11 cellular contexts compared by ENCODE assay signal in genomic region chr2:159054985-159055384, GRCh38.
"Had no signal": no experiment of that assay in that cellular context is flagged by ENCODE, and none has a peak within 500 bp of the region (broad histone marks: within the 10 kb centered on the region; RNA-seq: fewer than 3 reads in every experiment).

No MANE protein-coding gene starts in this region.

- H3K27ac Mint-ChIP-seq: activated CD4-positive, alpha-beta T cell treated with anti-CD3 and anti-CD28 coated beads for 36 hours; activated naive CD4-positive, alpha-beta T cell treated with anti-CD3 and anti-CD28 coated beads, Interleukin-2, amount 10 ng/mL, durations not matched to agents 7 days and 5 days; activated T-helper 17 cell treated with anti-CD3 and anti-CD28 coated beads, Interleukin-2, amount 50 U/mL, for 72 hours; stimulated activated effector memory CD8-positive, alpha-beta T cell treated with anti-CD3 and anti-CD28 coated beads, Interleukin-12 subunit alpha, Interleukin-12 subunit beta, amount 100 ng/mL, for 72 hours had no signal

- H3K4me3 Mint-ChIP-seq: activated CD4-positive, alpha-beta T cell treated with anti-CD3 and anti-CD28 coated beads for 36 hours; activated naive CD4-positive, alpha-beta T cell treated with anti-CD3 and anti-CD28 coated beads, Interleukin-2, amount 10 ng/mL, durations not matched to agents 7 days and 5 days; activated T-helper 17 cell treated with anti-CD3 and anti-CD28 coated beads, Interleukin-2, amount 50 U/mL, for 72 hours; stimulated activated effector memory CD8-positive, alpha-beta T cell treated with anti-CD3 and anti-CD28 coated beads, Interleukin-12 subunit alpha, Interleukin-12 subunit beta, amount 100 ng/mL, for 72 hours had no signal

- ATAC-seq: activated CD4-positive, alpha-beta T cell treated with anti-CD3 and anti-CD28 coated beads for 36 hours; activated T-helper 17 cell treated with anti-CD3 and anti-CD28 coated beads, Interleukin-2, amount 50 U/mL, for 72 hours; left ventricle myocardium superior; stimulated activated effector memory CD8-positive, alpha-beta T cell treated with anti-CD3 and anti-CD28 coated beads, Interleukin-12 subunit alpha, Interleukin-12 subunit beta, amount 100 ng/mL, for 72 hours had no signal

- H3K4me1 Mint-ChIP-seq: activated CD4-positive, alpha-beta T cell treated with anti-CD3 and anti-CD28 coated beads for 36 hours; activated naive CD4-positive, alpha-beta T cell treated with anti-CD3 and anti-CD28 coated beads, Interleukin-2, amount 10 ng/mL, durations not matched to agents 7 days and 5 days; activated T-helper 17 cell treated with anti-CD3 and anti-CD28 coated beads, Interleukin-2, amount 50 U/mL, for 72 hours; stimulated activated effector memory CD8-positive, alpha-beta T cell treated with anti-CD3 and anti-CD28 coated beads, Interleukin-12 subunit alpha, Interleukin-12 subunit beta, amount 100 ng/mL, for 72 hours had no signal

- H3K36me3 Mint-ChIP-seq: activated naive CD4-positive, alpha-beta T cell treated with anti-CD3 and anti-CD28 coated beads, Interleukin-2, amount 10 ng/mL, durations not matched to agents 7 days and 5 days; stimulated activated effector memory CD8-positive, alpha-beta T cell treated with anti-CD3 and anti-CD28 coated beads, Interleukin-12 subunit alpha, Interleukin-12 subunit beta, amount 100 ng/mL, for 72 hours had no signal

- DNase-seq: activated CD4-positive, alpha-beta T cell treated with anti-CD3 and anti-CD28 coated beads for 36 hours; activated CD8-positive, alpha-beta memory T cell treated with anti-CD3 and anti-CD28 coated beads for 24 hours; activated naive CD4-positive, alpha-beta T cell treated with anti-CD3 and anti-CD28 coated beads, Interleukin-2, amount 10 ng/mL, durations not matched to agents 7 days and 5 days; kidney; left ventricle myocardium superior; retina; T-helper 9 cell had no signal

- H3K36me3 ChIP-seq: cardiac muscle cell, tibial nerve had no signal

- H3K27me3 Mint-ChIP-seq: activated T-helper 17 cell treated with anti-CD3 and anti-CD28 coated beads, Interleukin-2, amount 50 U/mL, for 72 hours had no signal

- H3K27me3 ChIP-seq: cardiac muscle cell, tibial nerve had no signal

- FAIRE-seq: kidney had no signal

- H3K27ac ChIP-seq: cardiac muscle cell had no signal

- H3K9me3 Mint-ChIP-seq: activated naive CD4-positive, alpha-beta T cell treated with anti-CD3 and anti-CD28 coated beads, Interleukin-2, amount 10 ng/mL, durations not matched to agents 7 days and 5 days; activated T-helper 17 cell treated with anti-CD3 and anti-CD28 coated beads, Interleukin-2, amount 50 U/mL, for 72 hours; stimulated activated effector memory CD8-positive, alpha-beta T cell treated with anti-CD3 and anti-CD28 coated beads, Interleukin-12 subunit alpha, Interleukin-12 subunit beta, amount 100 ng/mL, for 72 hours had no signal

- H3K4me3 ChIP-seq: cardiac muscle cell, tibial nerve had no signal

- H3K9me3 ChIP-seq: tibial nerve had no signal
